8 cellular contexts compared by ENCODE assay signal in the genomic region with DNA sequence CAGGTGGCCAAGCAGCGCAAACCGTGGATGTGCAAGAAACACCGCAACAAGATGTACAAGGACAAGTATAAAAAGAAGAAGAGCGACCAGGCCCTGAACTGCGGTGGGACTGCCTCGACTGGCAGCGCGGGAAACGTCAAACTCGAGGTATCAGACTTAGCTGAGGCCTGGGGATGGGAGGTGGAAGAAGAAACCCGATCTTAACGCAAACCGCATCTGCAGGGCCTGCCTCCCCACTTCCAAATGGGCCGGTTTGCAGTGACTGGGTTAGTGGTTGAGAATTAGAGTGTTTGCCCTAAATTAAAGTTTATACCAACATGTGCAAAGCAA. TPM values are rescaled to one million over a fixed set of nuclear protein-coding genes. Genes with fewer than 3 reads are reported as not detected.
DNase-seq lines count a peak whose midpoint lies in the region; ATAC-seq and TF ChIP-seq lines count a peak whose summit lies in the region.

No MANE protein-coding gene starts in this region.

- H3K36me3 ChIP-seq in mammary epithelial cell (ENCODE audit: insufficient read depth, low read length) = peaks cover 2% of the 10 kb centered on the region

- H3K79me2 ChIP-seq in mammary epithelial cell (ENCODE audit: insufficient read depth, low read length) = peaks cover 49% of the 10 kb centered on the region

- POLR2A ChIA-PET in AG04450 (lab: Yijun Ruan, JAX) = no interaction called here

- dilution Hi-C loops in mammary epithelial cell (cut with HindIII; ENCODE audit: low sequenced_read_pairs) = no loop called here

- H3K4me1 ChIP-seq in mammary epithelial cell (ENCODE audit: insufficient read depth, low read length) = peaks cover 16% of the 10 kb centered on the region

- H3K4me2 ChIP-seq in mammary epithelial cell (ENCODE audit: insufficient read depth, low read depth, low read length) = peak overlapping the region; percentile 95

- CTCF ChIA-PET in AG04450 (lab: Charles Lee) (no interaction called here), mammary epithelial cell (lab: Charles Lee; ENCODE audit: low non-redundant PET) (no interaction called here)

- H3K27ac ChIP-seq in AG04450 (ENCODE audit: low read depth, low read length) = no peak overlapping the region
- no peak overlapping the region for H3K27ac ChIP-seq in mammary epithelial cell (ENCODE audit: insufficient read depth, low read depth, low read length)

- no peaks in the 10 kb centered on the region for H3K27me3 ChIP-seq in AG04450 (ENCODE audit: control insufficient read depth, insufficient read depth, low read length)
- no peaks in the 10 kb centered on the region for H3K27me3 ChIP-seq in mammary epithelial cell (ENCODE audit: insufficient read depth, low read length)

- BruUV-seq in mammary epithelial cell (replicated peaks; lab: Mats Ljungman, UMichigan) = no TSS peak

- H3K4me3 ChIP-seq in AG04450 (ENCODE audit: low read depth, low read length) = peak overlapping the region; percentile 80
- peak overlapping the region; percentile 71 to 90 (median 76) for H3K4me3 ChIP-seq in mammary epithelial cell (replicated peaks in 1 of 3; ENCODE audit: insufficient read depth in 1 of 3, low read depth in 2 of 3, low read length in 3 of 3)

- peak; percentile 8 for ATAC-seq in GM18508 (IDR thresholded peaks at IDR 0.05; ENCODE audit: insufficient read depth, unreplicated experiment)
- peak; percentile 17 for ATAC-seq in HG03066 (IDR thresholded peaks at IDR 0.05; ENCODE audit: low read depth, unreplicated experiment)
- no peak for ATAC-seq in GM19328 (IDR thresholded peaks at IDR 0.05; ENCODE audit: unreplicated experiment)

- H3K9ac ChIP-seq in mammary epithelial cell (ENCODE audit: insufficient read depth, low read length) = peak overlapping the region; percentile 45

- in situ Hi-C loops in mammary epithelial cell (cut with MboI; ENCODE audit: low sequenced_read_pairs in 2 of 2) = no loop called here

- TF ChIP-seq CTCF in AG04450 (IDR thresholded peaks at IDR 0.05; ENCODE audit: low read depth, low read length) = no peak
- no peak for TF ChIP-seq CTCF in mammary epithelial cell (conservative IDR thresholded peaks at IDR 0.05 in 1 of 2, IDR thresholded peaks at IDR 0.05 in 1 of 2; ENCODE audit: extremely low read depth in 1 of 2, insufficient read depth in 1 of 2, low read depth in 1 of 2, low read length in 2 of 2)

- H3K9me3 ChIP-seq in AG04450 (ENCODE audit: control insufficient read depth, insufficient read depth, low read length) (no peaks in the 10 kb centered on the region; the same call in 1 of the 2 replicates), mammary epithelial cell (replicated peaks; ENCODE audit: insufficient read depth, low read length) (no peaks in the 10 kb centered on the region)

- intact Hi-C loops in mammary epithelial cell (cut with micrococcal nuclease) = loop anchor here (5.0 to 10.0 kb wide), 5 partner anchors 52 to 535 kb away; a partner anchor contains a TSS

- DNase-seq in AG04450 (ENCODE audit: low read depth, low spot score) = no peak
- peak; percentile 53 for DNase-seq in RKO (ENCODE audit: low spot score)
- DNase-seq in mammary epithelial cell = peak; percentile 20
- peak; percentile 27 for DNase-seq in lung microvascular endothelial cell (ENCODE audit: low read depth in 2 of 2)
- peak; percentile 18 to 21 for DNase-seq in stimulated activated CD8-positive, alpha-beta memory T cell treated with anti-CD3 and anti-CD28 coated beads, Interleukin-7, amount 100 ng/mL, for 48 hours (ENCODE audit: extremely low read depth in 1 of 2, low read depth in 1 of 2)

- H4K20me1 ChIP-seq in mammary epithelial cell (ENCODE audit: insufficient read depth, low read length) = no peaks in the 10 kb centered on the region

- peak overlapping the region; percentile 97 for H2AFZ ChIP-seq in mammary epithelial cell (ENCODE audit: low read depth, low read length)

- 6% methylated on average over 11 of the region's 14 CpGs for WGBS in mammary epithelial cell (ENCODE audit: low coverage, missing lambda C conversion rate)

RNA-seq across cellular contexts. Expression of a gene that starts 0.8 kb away (rescaled TPM):
- polyA plus RNA-seq in AG04450 (2011; rRNA removed) = 3.0 and 4.0 TPM in 2 replicates
- 0.92 and 1.4 TPM in 2 replicates for polyA minus RNA-seq in AG04450 (2011; rRNA and poly(A)+ RNA removed)
- 1 to 10 TPM; 3.3 to 4.4 TPM for total RNA-seq in mammary epithelial cell
- polyA plus RNA-seq in mammary epithelial cell = 1.6 TPM
- not detected for polyA minus RNA-seq in mammary epithelial cell
- total RNA-seq in lung microvascular endothelial cell = 0.60 and 0.65 TPM in 2 replicates
